9 cellular contexts compared by ENCODE assay signal in the genomic region with DNA sequence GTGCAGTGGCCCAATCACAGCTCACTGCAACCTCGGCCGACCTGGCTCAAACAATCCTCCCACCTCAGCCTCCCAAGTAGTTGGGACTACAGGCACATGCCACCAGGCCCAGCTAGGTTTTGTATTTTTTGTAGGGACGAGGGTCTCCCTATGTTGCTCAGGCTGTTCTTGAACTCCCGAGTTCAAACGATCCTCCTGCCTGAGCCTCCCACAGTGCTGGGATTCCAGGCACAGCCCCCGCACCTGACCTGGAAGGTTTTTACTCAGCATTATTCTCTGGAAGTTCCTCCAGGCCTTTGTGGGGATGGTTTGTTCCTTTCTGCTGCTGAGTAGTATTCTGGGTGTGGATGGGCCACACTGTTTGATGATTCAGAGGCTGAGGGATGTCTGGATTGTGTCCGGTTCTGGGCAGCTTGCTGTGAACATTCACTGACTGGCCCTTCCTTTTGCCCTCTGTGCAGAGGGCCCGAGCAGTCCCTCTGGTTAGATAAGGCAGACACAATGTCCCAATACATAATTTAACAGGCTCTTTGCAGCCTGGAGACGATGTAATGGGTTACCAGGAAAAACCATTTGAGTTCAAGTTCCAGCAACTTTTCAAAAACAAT. TPM values are rescaled to one million over a fixed set of nuclear protein-coding genes. Genes with fewer than 3 reads are reported as not detected.
DNase-seq lines count a peak whose midpoint lies in the region; ATAC-seq, FAIRE-seq and TF ChIP-seq lines count a peak whose summit lies in the region.
"Had no signal": no experiment of that assay in that cellular context is flagged by ENCODE, and none has a peak within 500 bp of the region (broad histone marks: within the 10 kb centered on the region; RNA-seq: fewer than 3 reads in every experiment).

No MANE protein-coding gene starts in this region.

- H3K9me3 Mint-ChIP-seq in activated naive CD4-positive, alpha-beta T cell treated with anti-CD3 and anti-CD28 coated beads, Interleukin-2, amount 50 U/mL, for 72 hours, result no peaks in the 10 kb centered on the region

- H3K4me3 ChIP-seq in HepG2 (replicated peaks in 1 of 3; ENCODE audit: insufficient read depth in 1 of 3, low read depth in 2 of 3, low read length in 3 of 3) (no peak overlapping the region), testis (no peak overlapping the region)

- FAIRE-seq in HepG2 (lab: Jason Lieb, UNC), result no peak

- H3K9me3 ChIP-seq in HepG2 (ENCODE audit: low read length), result no peaks in the 10 kb centered on the region
- H3K9me3 ChIP-seq in testis, result no peaks in the 10 kb centered on the region

- no peak overlapping the region for H3K27ac Mint-ChIP-seq in activated naive CD4-positive, alpha-beta T cell treated with anti-CD3 and anti-CD28 coated beads, Interleukin-2, amount 50 U/mL, for 72 hours
- H3K27ac Mint-ChIP-seq: T-helper 17 cell had no signal

- in situ Hi-C loops in HepG2 (cut with HindIII; ENCODE audit: extremely low pct_ligation_motif_present, low pct_unique_long_range_greater_than_20kb), result no loop called here

- CTCF ChIA-PET in HepG2 (lab: Yijun Ruan, JAX; ENCODE audit: low intra/inter-chr PET ratio, low total read pairs), result no interaction called here

- TF ChIP-seq POLR2A in HepG2 (IDR thresholded peaks at IDR 0.05; ENCODE audit: insufficient read depth in 1 of 2, low read depth in 2 of 2, low read length in 2 of 2) (no peak), testis (IDR thresholded peaks at IDR 0.05) (no peak)

- peak; percentile 38; the same call in 2 of the 3 replicates for ATAC-seq in HepG2
- ATAC-seq in HG03457 (IDR thresholded peaks at IDR 0.05; ENCODE audit: unreplicated experiment), result no peak
- ATAC-seq in activated naive CD4-positive, alpha-beta T cell treated with anti-CD3 and anti-CD28 coated beads, Interleukin-2, amount 50 U/mL, for 72 hours, result no peak
- ATAC-seq: T-helper 17 cell had no signal

- peak; percentile 67 for DNase-seq in HS-5 (ENCODE audit: low read depth)
- no peak for DNase-seq in HepG2 (ENCODE audit: low spot score)
- DNase-seq in testis, result peak; percentile 58
- no peak for DNase-seq in NCI-H82 (lab: John Stamatoyannopoulos, UW)
- no peak for DNase-seq in activated naive CD4-positive, alpha-beta T cell treated with anti-CD3 and anti-CD28 coated beads, Interleukin-2, amount 50 U/mL, for 72 hours (ENCODE audit: low spot score in 2 of 2)
- no peak for DNase-seq in putamen (ENCODE audit: low spot score)
- DNase-seq: T-helper 17 cell had no signal

- no peaks in the 10 kb centered on the region for H3K36me3 ChIP-seq in HepG2 (replicated peaks in 1 of 2; ENCODE audit: control insufficient read depth in 1 of 2, insufficient read depth in 2 of 2, low read length in 2 of 2)
- no peaks in the 10 kb centered on the region for H3K36me3 ChIP-seq in testis (ENCODE audit: low read depth, missing control alignments)

- POLR2A ChIA-PET in HepG2 (lab: Yijun Ruan, JAX), result no interaction called here

- no peak for TF ChIP-seq RAD21 in HepG2 (CRISPR knock-in tag; IDR thresholded peaks at IDR 0.05)

- peaks cover 3% of the 10 kb centered on the region for H3K79me2 ChIP-seq in HepG2 (ENCODE audit: insufficient read depth, low read length)

- peaks cover 34% of the 10 kb centered on the region for H3K4me1 ChIP-seq in HepG2 (ENCODE audit: insufficient read depth, low read length)
- peaks cover 17% of the 10 kb centered on the region for H3K4me1 ChIP-seq in testis

- no peaks in the 10 kb centered on the region for H4K20me1 ChIP-seq in HepG2 (ENCODE audit: insufficient read depth, low read length)

- H3K36me3 Mint-ChIP-seq in activated naive CD4-positive, alpha-beta T cell treated with anti-CD3 and anti-CD28 coated beads, Interleukin-2, amount 50 U/mL, for 72 hours, result peaks cover 0 to 1% of the 10 kb centered on the region in 2 donors

- peak overlapping the region; percentile 15; the same call in 1 of the 2 replicates for H3K4me2 ChIP-seq in HepG2 (ENCODE audit: low read depth, low read length)

- no TSS peak for BruUV-seq in HepG2 (replicated peaks; lab: Mats Ljungman, UMichigan)

- H3K27ac ChIP-seq in cingulate gyrus (ENCODE audit: low read depth, low read length) (peak overlapping the region; percentile 71), HepG2 (ENCODE audit: extremely low read length, insufficient read depth, low read length) (no peak overlapping the region), testis (peak overlapping the region; percentile 18 to 83)

- TF ChIP-seq EP300 in HepG2 (IDR thresholded peaks at IDR 0.05; ENCODE audit: low read depth in 2 of 2, low read length in 2 of 2), result no peak
- no peak for TF ChIP-seq EP300 in HepG2 (CRISPR knock-in tag; IDR thresholded peaks at IDR 0.05; ENCODE audit: borderline replicate concordance)

- TF ChIP-seq CTCF in HepG2 (CRISPR knock-in tag; IDR thresholded peaks at IDR 0.05), result no peak
- TF ChIP-seq CTCF in testis (IDR thresholded peaks at IDR 0.05), result no peak

- 4% methylated on average over 9 of the region's 9 CpGs for WGBS in HepG2 (ENCODE audit: low lambda C conversion rate)
- WGBS in testis, 2 donors, result 35 to 54% methylated on average over 9 of the region's 9 CpGs

- no peak overlapping the region for H3K9ac ChIP-seq in HepG2 (ENCODE audit: insufficient read depth, low read depth, low read length)

- intact Hi-C loops in HepG2 (cut with micrococcal nuclease; ENCODE audit: unreplicated experiment), result no loop called here
- intact Hi-C loops in testis (cut with DNase I; ENCODE audit: low total_unique reads), result no loop called here

- H2AFZ ChIP-seq in HepG2 (ENCODE audit: low read length), result no peak overlapping the region

- peaks cover 0 to 4% of the 10 kb centered on the region in 2 experiments; a peak in 2 of 5 replicates for H3K27me3 ChIP-seq in HepG2 (ENCODE audit: control insufficient read depth in 1 of 2, insufficient read depth in 2 of 2, low read length in 2 of 2)
- H3K27me3 ChIP-seq in testis, result no peaks in the 10 kb centered on the region

TF ChIP-seq in HepG2, 621 proteins besides CTCF, POLR2A, EP300 and RAD21 (continues in another document):
- no peak for TF ChIP-seq ZNF747 (CRISPR knock-in tag; IDR thresholded peaks at IDR 0.05; ENCODE audit: borderline replicate concordance)
- TF ChIP-seq ZNF383 (CRISPR knock-in tag; IDR thresholded peaks at IDR 0.05; ENCODE audit: borderline replicate concordance), result no peak
- TF ChIP-seq ZSCAN12 (CRISPR knock-in tag; IDR thresholded peaks at IDR 0.05), result no peak
- no peak for TF ChIP-seq POLR2G (IDR thresholded peaks at IDR 0.05; ENCODE audit: low read depth, low read length)
- TF ChIP-seq ZNF746 (CRISPR knock-in tag; IDR thresholded peaks at IDR 0.05), result no peak
- TF ChIP-seq BRF2 (CRISPR knock-in tag; IDR thresholded peaks at IDR 0.05), result no peak
- TF ChIP-seq FOSL2 (CRISPR knock-in tag; IDR thresholded peaks at IDR 0.05), result 0 out of 2 replicates have a peak, but pooled peaks have one; percentile 17
- TF ChIP-seq, protein P1, sequence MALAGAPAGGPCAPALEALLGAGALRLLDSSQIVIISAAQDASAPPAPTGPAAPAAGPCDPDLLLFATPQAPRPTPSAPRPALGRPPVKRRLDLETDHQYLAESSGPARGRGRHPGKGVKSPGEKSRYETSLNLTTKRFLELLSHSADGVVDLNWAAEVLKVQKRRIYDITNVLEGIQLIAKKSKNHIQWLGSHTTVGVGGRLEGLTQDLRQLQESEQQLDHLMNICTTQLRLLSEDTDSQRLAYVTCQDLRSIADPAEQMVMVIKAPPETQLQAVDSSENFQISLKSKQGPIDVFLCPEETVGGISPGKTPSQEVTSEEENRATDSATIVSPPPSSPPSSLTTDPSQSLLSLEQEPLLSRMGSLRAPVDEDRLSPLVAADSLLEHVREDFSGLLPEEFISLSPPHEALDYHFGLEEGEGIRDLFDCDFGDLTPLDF (CRISPR knock-in tag; IDR thresholded peaks at IDR 0.05), result no peak
- TF ChIP-seq ZNF629 (CRISPR knock-in tag; conservative IDR thresholded peaks at IDR 0.05), result no peak

RNA-seq across cellular contexts. Expression of gene TRAPPC10, which starts 6.0 kb away (rescaled TPM):
- total RNA-seq in HepG2 (2016; rRNA removed; fragmentation: Illumina TruSeq; extraction: Trizol) (15.2 and 16.5 TPM in 2 replicates), testis (10 to 100 TPM; 58.0 to 69.8 TPM)
- 16.6 and 17.0 TPM in 2 replicates for total RNA-seq in HepG2 (2016; cell fraction: cytosol; rRNA removed; fragmentation: Illumina TruSeq; extraction: Trizol; ENCODE audit: low read depth)
- 12.6 and 17.1 TPM in 2 replicates for total RNA-seq in HepG2 (2016; cell fraction: insoluble cytoplasmic fraction; rRNA removed; fragmentation: Illumina TruSeq; extraction: Trizol)
- 18.2 and 18.5 TPM in 2 replicates for total RNA-seq in HepG2 (2016; cell fraction: membrane; rRNA removed; fragmentation: Illumina TruSeq; extraction: Trizol)
- 25.8 and 26.3 TPM in 2 replicates for total RNA-seq in HepG2 (2016; cell fraction: nucleus; rRNA removed; fragmentation: Illumina TruSeq; extraction: Trizol)
- polyA plus RNA-seq in HepG2 (2011; rRNA removed) (10.6 TPM in 2 replicates), testis (ENCODE audit: insufficient read depth, low read depth, low replicate concordance) (46.4 TPM)
- 6.4 and 7.4 TPM in 2 replicates for polyA plus RNA-seq in HepG2 (2011; cell fraction: cytosol; rRNA removed)
- 33.8 and 34.4 TPM in 2 replicates for polyA plus RNA-seq in HepG2 (2011; cell fraction: nucleus; rRNA removed)
- polyA plus RNA-seq in HepG2 (2012), result 9.8 and 12.7 TPM in 2 replicates
- polyA plus RNA-seq in HepG2 (2016; cell fraction: cytosol; fragmentation: Illumina TruSeq; extraction: Trizol; ENCODE audit: low read depth), result 12.1 and 12.5 TPM in 2 replicates
- polyA plus RNA-seq in HepG2 (2016; cell fraction: insoluble cytoplasmic fraction; fragmentation: Illumina TruSeq; extraction: Trizol; ENCODE audit: low read depth), result 9.5 and 11.9 TPM in 2 replicates
- 10.0 and 10.8 TPM in 2 replicates for polyA plus RNA-seq in HepG2 (2016; cell fraction: membrane; fragmentation: Illumina TruSeq; extraction: Trizol; ENCODE audit: low read depth)
- polyA plus RNA-seq in HepG2 (2016; cell fraction: nucleus; fragmentation: Illumina TruSeq; extraction: Trizol; ENCODE audit: insufficient read depth, low read depth), result 30.3 and 54.6 TPM in 2 replicates
- 19.6 and 41.6 TPM in 2 replicates for polyA minus RNA-seq in HepG2 (2011; rRNA and poly(A)+ RNA removed; ENCODE audit: low replicate concordance)
- 6.8 and 7.4 TPM in 2 replicates for polyA minus RNA-seq in HepG2 (2011; cell fraction: cytosol; rRNA and poly(A)+ RNA removed)
- polyA minus RNA-seq in HepG2 (2011; cell fraction: nucleus; rRNA and poly(A)+ RNA removed), result 27.6 and 28.3 TPM in 2 replicates
- total RNA-seq in activated naive CD4-positive, alpha-beta T cell treated with anti-CD3 and anti-CD28 coated beads, Interleukin-2, amount 50 U/mL, for 72 hours, result 10 to 100 TPM; 49.2 to 59.5 TPM

Comparison
In these comparisons a context has a peak if more than half of its experiments do, and no peak if none do; other contexts are left out.
1. DNase-seq: peak in HS-5 (single experiment) and testis (single experiment); none in HepG2 (single experiment), NCI-H82 (single experiment), activated naive CD4-positive, alpha-beta T cell treated with anti-CD3 and anti-CD28 coated beads, Interleukin-2, amount 50 U/mL, for 72 hours (0 of 2) and putamen (single experiment).